In genomic region chr22:30920407-30920806, GRCh38 we compare ENCODE assay signal across 8 cellular contexts. TPM values are rescaled to one million over a fixed set of nuclear protein-coding genes. Genes with fewer than 3 reads are reported as not detected.
DNase-seq lines count a peak whose midpoint lies in the region; ATAC-seq and TF ChIP-seq lines count a peak whose summit lies in the region.

No MANE protein-coding gene starts in this region.

- no peaks in the 10 kb centered on the region for H3K9me3 ChIP-seq in Karpas-422 (ENCODE audit: low read length)

- H3K4me3 Mint-ChIP-seq in type B pancreatic cell, result no peak overlapping the region

- no peak overlapping the region for H2AFZ ChIP-seq in Karpas-422 (ENCODE audit: low read length)

- no peak overlapping the region for H3K27ac ChIP-seq in Karpas-422 (ENCODE audit: low read length)

- DNase-seq in DMS79 treated with DMSO at 0.1 percent for 48 hours (lab: John Stamatoyannopoulos, UW) (peak; percentile 33), Karpas-422 (peak; percentile 93), glomerular visceral epithelial cell (ENCODE audit: extremely low spot score) (peak; percentile 61), pons (ENCODE audit: low spot score) (peak; percentile 66), type B pancreatic cell (ENCODE audit: extremely low spot score, unreplicated experiment) (peak; percentile 85)
- DNase-seq in activated naive CD4-positive, alpha-beta T cell treated with anti-CD3 and anti-CD28 coated beads, Interleukin-2, amount 50 U/mL, for 16 hours, result peak; percentile 86

- H3K4me1 Mint-ChIP-seq in type B pancreatic cell (ENCODE audit: unreplicated experiment), result peaks cover 4% of the 10 kb centered on the region

- H3K27me3 ChIP-seq in Karpas-422 (ENCODE audit: low read length), result no peaks in the 10 kb centered on the region

- H4K20me1 ChIP-seq in Karpas-422 (ENCODE audit: insufficient read depth, low read depth, low read length), result no peaks in the 10 kb centered on the region

- no peaks in the 10 kb centered on the region for H3K36me3 Mint-ChIP-seq in type B pancreatic cell

- H3K9me3 Mint-ChIP-seq in type B pancreatic cell, result no peaks in the 10 kb centered on the region

- peaks cover 15% of the 10 kb centered on the region for H3K4me1 ChIP-seq in Karpas-422 (ENCODE audit: low read length)

- H3K4me2 ChIP-seq in Karpas-422 (ENCODE audit: low read depth, low read length, poor library complexity, severe bottlenecking), result peak overlapping the region; percentile 34

- no peak overlapping the region for H3K9ac ChIP-seq in Karpas-422 (ENCODE audit: low read length)

- TF ChIP-seq CTCF in type B pancreatic cell (conservative IDR thresholded peaks at IDR 0.05), result peak; percentile 97

- no peak overlapping the region for H3K27ac Mint-ChIP-seq in type B pancreatic cell

- peaks cover 7% of the 10 kb centered on the region; the same call in 1 of the 2 replicates for H3K36me3 ChIP-seq in Karpas-422 (ENCODE audit: insufficient read depth, low read length)

- no peaks in the 10 kb centered on the region for H3K27me3 Mint-ChIP-seq in type B pancreatic cell

- ATAC-seq in SK-N-SH treated with all-trans-retinoic acid at 6 μM for 48 hours (peak; percentile 88), GM19467 (IDR thresholded peaks at IDR 0.05; ENCODE audit: unreplicated experiment) (no peak)

- no peaks in the 10 kb centered on the region for H3K79me2 ChIP-seq in Karpas-422 (ENCODE audit: low read length)

- no peak overlapping the region for H3K4me3 ChIP-seq in Karpas-422 (ENCODE audit: low read length)

- H3K9me2 ChIP-seq in Karpas-422 (replicated peaks; ENCODE audit: insufficient read depth, low read length), result no peaks in the 10 kb centered on the region

TF ChIP-seq in SK-N-SH treated with all-trans-retinoic acid at 6 μM for 48 hours, 23 proteins besides CTCF, POLR2A, EP300 and RAD21:
- TF ChIP-seq BACH2 (CRISPR knock-in tag; IDR thresholded peaks at IDR 0.05; ENCODE audit: borderline replicate concordance) (no peak), ZFP30 (CRISPR knock-in tag; IDR thresholded peaks at IDR 0.05) (no peak), RARB (CRISPR knock-in tag; IDR thresholded peaks at IDR 0.05) (no peak), ARNTL (CRISPR knock-in tag; IDR thresholded peaks at IDR 0.05; ENCODE audit: borderline replicate concordance, low read depth) (no peak), ZNF565 (CRISPR knock-in tag; conservative IDR thresholded peaks at IDR 0.05; ENCODE audit: low read depth) (no peak), ESRRG (CRISPR knock-in tag; IDR thresholded peaks at IDR 0.05) (no peak), PATZ1 (CRISPR knock-in tag; IDR thresholded peaks at IDR 0.05; ENCODE audit: borderline replicate concordance) (no peak), ZFP3 (CRISPR knock-in tag; IDR thresholded peaks at IDR 0.05) (no peak), CSDC2 (CRISPR knock-in tag; IDR thresholded peaks at IDR 0.05) (no peak), OSR1 (CRISPR knock-in tag; IDR thresholded peaks at IDR 0.05) (no peak), ZNF8 (CRISPR knock-in tag; IDR thresholded peaks at IDR 0.05) (no peak), TCF4 (CRISPR knock-in tag; IDR thresholded peaks at IDR 0.05; ENCODE audit: borderline replicate concordance) (no peak), PPARA (CRISPR knock-in tag; IDR thresholded peaks at IDR 0.05; ENCODE audit: borderline replicate concordance) (no peak), ZNF70 (CRISPR knock-in tag; IDR thresholded peaks at IDR 0.05) (no peak), CREB5 (CRISPR knock-in tag; IDR thresholded peaks at IDR 0.05; ENCODE audit: low read depth) (no peak), ZC3H10 (CRISPR knock-in tag; IDR thresholded peaks at IDR 0.05) (no peak)
- TF ChIP-seq, protein P1, sequence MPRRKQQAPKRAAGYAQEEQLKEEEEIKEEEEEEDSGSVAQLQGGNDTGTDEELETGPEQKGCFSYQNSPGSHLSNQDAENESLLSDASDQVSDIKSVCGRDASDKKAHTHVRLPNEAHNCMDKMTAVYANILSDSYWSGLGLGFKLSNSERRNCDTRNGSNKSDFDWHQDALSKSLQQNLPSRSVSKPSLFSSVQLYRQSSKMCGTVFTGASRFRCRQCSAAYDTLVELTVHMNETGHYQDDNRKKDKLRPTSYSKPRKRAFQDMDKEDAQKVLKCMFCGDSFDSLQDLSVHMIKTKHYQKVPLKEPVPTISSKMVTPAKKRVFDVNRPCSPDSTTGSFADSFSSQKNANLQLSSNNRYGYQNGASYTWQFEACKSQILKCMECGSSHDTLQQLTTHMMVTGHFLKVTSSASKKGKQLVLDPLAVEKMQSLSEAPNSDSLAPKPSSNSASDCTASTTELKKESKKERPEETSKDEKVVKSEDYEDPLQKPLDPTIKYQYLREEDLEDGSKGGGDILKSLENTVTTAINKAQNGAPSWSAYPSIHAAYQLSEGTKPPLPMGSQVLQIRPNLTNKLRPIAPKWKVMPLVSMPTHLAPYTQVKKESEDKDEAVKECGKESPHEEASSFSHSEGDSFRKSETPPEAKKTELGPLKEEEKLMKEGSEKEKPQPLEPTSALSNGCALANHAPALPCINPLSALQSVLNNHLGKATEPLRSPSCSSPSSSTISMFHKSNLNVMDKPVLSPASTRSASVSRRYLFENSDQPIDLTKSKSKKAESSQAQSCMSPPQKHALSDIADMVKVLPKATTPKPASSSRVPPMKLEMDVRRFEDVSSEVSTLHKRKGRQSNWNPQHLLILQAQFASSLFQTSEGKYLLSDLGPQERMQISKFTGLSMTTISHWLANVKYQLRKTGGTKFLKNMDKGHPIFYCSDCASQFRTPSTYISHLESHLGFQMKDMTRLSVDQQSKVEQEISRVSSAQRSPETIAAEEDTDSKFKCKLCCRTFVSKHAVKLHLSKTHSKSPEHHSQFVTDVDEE (CRISPR knock-in tag; IDR thresholded peaks at IDR 0.05), result no peak
TF ChIP-seq in SK-N-SH treated with all-trans-retinoic acid at 6 μM for 48 hours: peak in this region for 0.

RNA-seq across cellular contexts. Expression of gene MORC2, which starts 48.2 kb away (rescaled TPM):
- total RNA-seq in Karpas-422 (2014; rRNA removed; shearing (Covaris generic); ENCODE audit: low replicate concordance), result 29.0 and 30.4 TPM in 2 replicates
- total RNA-seq in type B pancreatic cell (ENCODE audit: low replicate concordance), result 35.0 and 48.1 TPM in 2 replicates

RNA-seq across cellular contexts. Expression of gene TUG1, which starts 48.7 kb away (rescaled TPM):
- 37.4 and 97.4 TPM in 2 replicates for total RNA-seq in Karpas-422 (2014; rRNA removed; shearing (Covaris generic); ENCODE audit: low replicate concordance)
- total RNA-seq in type B pancreatic cell (ENCODE audit: low replicate concordance), result 118 and 130 TPM in 2 replicates

Comparison
In these comparisons a context has a peak if more than half of its experiments do, and no peak if none do; other contexts are left out.
1. DNase-seq: peak in every context shown above with its lines; median percentile 93 in Karpas-422; 86 in activated naive CD4-positive, alpha-beta T cell treated with anti-CD3 and anti-CD28 coated beads, Interleukin-2, amount 50 U/mL, for 16 hours; 85 in type B pancreatic cell; 66 in pons; 61 in glomerular visceral epithelial cell; 33 in DMS79 treated with DMSO at 0.1 percent for 48 hours.